In the genomic region with DNA sequence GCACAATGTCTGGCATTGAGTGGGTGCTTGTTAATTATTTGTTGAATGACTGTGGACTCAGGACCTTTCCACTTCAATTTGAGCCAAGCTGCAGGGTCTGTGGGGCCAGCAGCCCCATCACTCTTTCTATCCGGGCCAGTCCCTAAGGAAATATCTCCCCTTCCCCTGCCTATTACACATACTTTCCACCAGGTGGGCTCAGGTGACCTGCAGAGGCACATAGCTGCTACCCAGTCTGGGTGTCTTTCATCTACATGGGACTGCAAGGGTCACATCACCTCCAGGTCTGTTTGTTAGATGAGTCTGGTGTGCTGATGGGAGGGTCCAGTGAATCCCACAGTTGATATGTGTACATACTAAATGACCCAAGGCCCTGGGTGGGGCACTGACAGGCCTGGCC, we compare ENCODE assay signal across 13 cellular contexts. TPM values are rescaled to one million over a fixed set of nuclear protein-coding genes. Genes with fewer than 3 reads are reported as not detected.
A peak's percentile ranks its signal among the peaks of the same experiment; 100 is the strongest.
DNase-seq lines count a peak whose midpoint lies in the region; ATAC-seq and TF ChIP-seq lines count a peak whose summit lies in the region.
"Had no signal": no experiment of that assay in that cellular context is flagged by ENCODE, and none has a peak within 500 bp of the region (broad histone marks: within the 10 kb centered on the region; RNA-seq: fewer than 3 reads in every experiment).

No MANE protein-coding gene starts in this region.

- DNase-seq in SK-N-SH (peak; percentile 42), PC-3 (no peak), fibroblast of mammary gland (ENCODE audit: low read depth) (no peak), smooth muscle cell (lab: John Stamatoyannopoulos, UW; ENCODE audit: unreplicated experiment) (no peak), left colon (no peak), SK-N-DZ (ENCODE audit: low spot score) (no peak)
- DNase-seq: amygdala, mucosa of descending colon, NCI-H1092 had no signal

- H3K27ac ChIP-seq in SK-N-SH (ENCODE audit: low read depth in 2 of 2, low read length in 1 of 2) (no peak overlapping the region), PC-3 (ENCODE audit: low read length) (no peak overlapping the region), smooth muscle cell (ENCODE audit: low read depth) (no peak overlapping the region)
- H3K27ac ChIP-seq: parathyroid adenoma had no signal

- H3K4me2 ChIP-seq in SK-N-SH, result no peak overlapping the region
- no peak overlapping the region for H3K4me2 ChIP-seq in PC-3 (ENCODE audit: low read length)
- no peak overlapping the region for H3K4me2 ChIP-seq in smooth muscle cell

- H4K20me1 ChIP-seq in SK-N-SH (ENCODE audit: insufficient read depth), result no peaks in the 10 kb centered on the region
- H4K20me1 ChIP-seq in PC-3 (ENCODE audit: low read length), result no peaks in the 10 kb centered on the region
- peaks cover 4% of the 10 kb centered on the region for H4K20me1 ChIP-seq in smooth muscle cell (ENCODE audit: low read depth)

- TF ChIP-seq CTCF in SK-N-SH (IDR thresholded peaks at IDR 0.05) (peak; percentile 26), PC-3 (conservative IDR thresholded peaks at IDR 0.05; ENCODE audit: low read depth, low read length) (peak; percentile 53), fibroblast of mammary gland (conservative IDR thresholded peaks at IDR 0.05; ENCODE audit: control insufficient read depth, insufficient read depth, low read depth, low read length) (peak; percentile 5), smooth muscle cell (IDR thresholded peaks at IDR 0.05; ENCODE audit: borderline replicate concordance, insufficient read depth, poor library complexity, severe bottlenecking) (peak; percentile 30)

- H3K79me2 ChIP-seq in SK-N-SH (ENCODE audit: insufficient read depth), result no peaks in the 10 kb centered on the region
- no peaks in the 10 kb centered on the region for H3K79me2 ChIP-seq in PC-3 (ENCODE audit: low read length)
- H3K79me2 ChIP-seq in smooth muscle cell (ENCODE audit: low read depth), result no peaks in the 10 kb centered on the region
- H3K79me2 ChIP-seq: parathyroid adenoma had no signal

- H3K4me1 ChIP-seq in SK-N-SH (ENCODE audit: control insufficient read depth in 1 of 2, insufficient read depth in 2 of 2, low read depth in 1 of 2, low read length in 1 of 2) (peaks cover 0 to 12% of the 10 kb centered on the region in 2 experiments; a peak in 1 of 4 replicates), PC-3 (ENCODE audit: insufficient read depth, low read length) (no peaks in the 10 kb centered on the region), smooth muscle cell (ENCODE audit: low read depth) (no peaks in the 10 kb centered on the region)

- H3K9me3 ChIP-seq in SK-N-SH (no peaks in the 10 kb centered on the region), PC-3 (ENCODE audit: low read length) (no peaks in the 10 kb centered on the region), smooth muscle cell (replicated peaks; ENCODE audit: low read depth) (no peaks in the 10 kb centered on the region)
- H3K9me3 ChIP-seq: mucosa of descending colon had no signal

- TF ChIP-seq RAD21 in SK-N-SH (IDR thresholded peaks at IDR 0.05; ENCODE audit: low read length), result no peak

- no TSS peak for BruUV-seq in PC-3 (replicated peaks; lab: Mats Ljungman, UMichigan)

- POLR2A ChIA-PET in SK-N-SH (lab: Yijun Ruan, JAX) (no interaction called here), PC-3 (lab: Charles Lee; ENCODE audit: unreplicated experiment) (no interaction called here)

- no peak for ATAC-seq in SK-N-SH treated with all-trans-retinoic acid at 6 μM for 48 hours
- ATAC-seq in PC-3, result peak; percentile 51; the same call in 1 of the 2 replicates
- ATAC-seq in HG02973 (IDR thresholded peaks at IDR 0.05; ENCODE audit: unreplicated experiment), result no peak
- no peak for ATAC-seq in left colon
- ATAC-seq: mucosa of descending colon, Right ventricle myocardium inferior had no signal

- no peak for TF ChIP-seq EP300 in SK-N-SH (IDR thresholded peaks at IDR 0.05; ENCODE audit: borderline replicate concordance in 1 of 2, low read depth in 1 of 2, low read length in 1 of 2)

- no peaks in the 10 kb centered on the region for H3K27me3 ChIP-seq in SK-N-SH (ENCODE audit: insufficient read depth)
- no peaks in the 10 kb centered on the region for H3K27me3 ChIP-seq in PC-3 (ENCODE audit: low read length)
- no peaks in the 10 kb centered on the region for H3K27me3 ChIP-seq in smooth muscle cell (ENCODE audit: low read depth)

- WGBS in SK-N-SH (ENCODE audit: low lambda C conversion rate), result 67% methylated on average over 1 of the region's 1 CpG
- 75% methylated on average over 1 of the region's 1 CpG for WGBS in smooth muscle cell (ENCODE audit: low lambda C conversion rate)

- H2AFZ ChIP-seq in SK-N-SH (ENCODE audit: low read depth) (no peak overlapping the region), PC-3 (ENCODE audit: low read length) (no peak overlapping the region), smooth muscle cell (ENCODE audit: low read depth) (no peak overlapping the region)
- H2AFZ ChIP-seq: parathyroid adenoma had no signal

- H3K9ac ChIP-seq in SK-N-SH, result no peak overlapping the region
- no peak overlapping the region for H3K9ac ChIP-seq in PC-3 (ENCODE audit: low read length)
- no peak overlapping the region for H3K9ac ChIP-seq in smooth muscle cell (ENCODE audit: low read depth)
- H3K9ac ChIP-seq: parathyroid adenoma had no signal

- H3F3A ChIP-seq in SK-N-SH (replicated peaks; ENCODE audit: insufficient read depth) (no peaks in the 10 kb centered on the region), PC-3 (ENCODE audit: low read length, unreplicated experiment) (no peaks in the 10 kb centered on the region), smooth muscle cell (ENCODE audit: low read depth) (no peaks in the 10 kb centered on the region)

- H3K4me3 ChIP-seq in SK-N-SH (ENCODE audit: low read depth in 2 of 2, low read length in 1 of 2) (no peak overlapping the region), PC-3 (ENCODE audit: low read length) (no peak overlapping the region), fibroblast of mammary gland (ENCODE audit: control insufficient read depth, low read depth, low read length) (no peak overlapping the region), smooth muscle cell (no peak overlapping the region)
- H3K4me3 ChIP-seq: mucosa of descending colon had no signal

- intact Hi-C loops in PC-3 (cut with micrococcal nuclease) (no loop called here), left colon (cut with DNase I, micrococcal nuclease) (no loop called here)

- CTCF ChIA-PET in SK-N-SH (lab: Yijun Ruan, JAX), result interaction anchor here (1.1 kb wide), 2 partner anchors 19 to 83 kb away, joined by 3 to 4 read pairs; no protein-coding TSS in a partner anchor
- CTCF ChIA-PET in PC-3 (lab: Charles Lee), result no interaction called here

- no peaks in the 10 kb centered on the region for H3K9me2 ChIP-seq in SK-N-SH
- H3K9me2 ChIP-seq in PC-3 (replicated peaks; ENCODE audit: low read length), result no peaks in the 10 kb centered on the region

- H3K36me3 ChIP-seq in SK-N-SH (replicated peaks in 1 of 2; ENCODE audit: control insufficient read depth in 1 of 2, insufficient read depth in 2 of 2, low read length in 1 of 2) (peaks cover 0 to 29% of the 10 kb centered on the region in 2 experiments), PC-3 (ENCODE audit: low read depth, low read length) (peaks cover 30% of the 10 kb centered on the region), smooth muscle cell (ENCODE audit: low read depth) (no peaks in the 10 kb centered on the region)

TF ChIP-seq in SK-N-SH, 30 proteins besides CTCF, POLR2A, EP300 and RAD21 (continues in another document):
- TF ChIP-seq NFIC (IDR thresholded peaks at IDR 0.05; ENCODE audit: borderline replicate concordance) (no peak), TAF1 (IDR thresholded peaks at IDR 0.05; ENCODE audit: borderline replicate concordance, low read depth, low read length) (no peak), PBX3 (IDR thresholded peaks at IDR 0.05) (no peak)

TF ChIP-seq in SK-N-SH treated with all-trans-retinoic acid at 6 μM for 48 hours, 23 proteins besides CTCF, POLR2A, EP300 and RAD21 (continues in another document):
- TF ChIP-seq, protein P1, sequence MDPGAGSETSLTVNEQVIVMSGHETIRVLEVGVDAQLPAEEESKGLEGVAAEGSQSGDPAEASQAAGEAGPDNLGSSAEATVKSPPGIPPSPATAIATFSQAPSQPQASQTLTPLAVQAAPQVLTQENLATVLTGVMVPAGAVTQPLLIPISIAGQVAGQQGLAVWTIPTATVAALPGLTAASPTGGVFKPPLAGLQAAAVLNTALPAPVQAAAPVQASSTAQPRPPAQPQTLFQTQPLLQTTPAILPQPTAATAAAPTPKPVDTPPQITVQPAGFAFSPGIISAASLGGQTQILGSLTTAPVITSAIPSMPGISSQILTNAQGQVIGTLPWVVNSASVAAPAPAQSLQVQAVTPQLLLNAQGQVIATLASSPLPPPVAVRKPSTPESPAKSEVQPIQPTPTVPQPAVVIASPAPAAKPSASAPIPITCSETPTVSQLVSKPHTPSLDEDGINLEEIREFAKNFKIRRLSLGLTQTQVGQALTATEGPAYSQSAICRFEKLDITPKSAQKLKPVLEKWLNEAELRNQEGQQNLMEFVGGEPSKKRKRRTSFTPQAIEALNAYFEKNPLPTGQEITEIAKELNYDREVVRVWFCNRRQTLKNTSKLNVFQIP (CRISPR knock-in tag; IDR thresholded peaks at IDR 0.05; ENCODE audit: borderline replicate concordance, low read depth), result no peak
- TF ChIP-seq ZFP30 (CRISPR knock-in tag; IDR thresholded peaks at IDR 0.05), result no peak

RNA-seq across cellular contexts. Expression of gene KDM4A, which starts 59.6 kb away (rescaled TPM):
- polyA plus RNA-seq in SK-N-SH (2012; rRNA removed) (21.4 and 27.7 TPM in 2 replicates), smooth muscle cell (17.8 and 20.6 TPM in 2 replicates)
- 22.2 and 23.4 TPM in 2 replicates for polyA plus RNA-seq in SK-N-SH (2012; cell fraction: cytosol; rRNA removed)
- polyA plus RNA-seq in SK-N-SH (2012; cell fraction: nucleus; rRNA removed), result 23.2 and 33.8 TPM in 2 replicates
- total RNA-seq in PC-3 (2014; rRNA removed) (23.2 and 27.8 TPM in 2 replicates), smooth muscle cell (19.3 and 24.5 TPM in 2 replicates), left colon (10 to 100 TPM; 55.2 to 57.9 TPM)
- polyA plus RNA-seq in SK-N-DZ (2014; cell fraction: cytosol; rRNA removed), result 20.0 and 21.2 TPM in 2 replicates
- polyA plus RNA-seq in SK-N-DZ (2014; cell fraction: nucleus; rRNA removed), result 10.5 and 11.4 TPM in 2 replicates

RNA-seq across cellular contexts. Expression of gene PTPRF, which starts 59.7 kb away (rescaled TPM):
- polyA plus RNA-seq in SK-N-SH (2012; rRNA removed), result 67.6 and 72.7 TPM in 2 replicates
- polyA plus RNA-seq in SK-N-SH (2012; cell fraction: cytosol; rRNA removed), result 36.8 and 50.6 TPM in 2 replicates
- polyA plus RNA-seq in SK-N-SH (2012; cell fraction: nucleus; rRNA removed), result 97.5 and 115 TPM in 2 replicates
- total RNA-seq in PC-3 (2014; rRNA removed), result 67.4 and 100 TPM in 2 replicates
- total RNA-seq in smooth muscle cell, result 51.5 and 71.0 TPM in 2 replicates
- 39.9 and 69.9 TPM in 2 replicates for polyA plus RNA-seq in smooth muscle cell
- 100 to 1,000 TPM; 514 to 671 TPM for total RNA-seq in left colon
- polyA plus RNA-seq in SK-N-DZ (2014; cell fraction: cytosol; rRNA removed), result 22.6 and 33.7 TPM in 2 replicates
- polyA plus RNA-seq in SK-N-DZ (2014; cell fraction: nucleus; rRNA removed), result 27.5 and 42.1 TPM in 2 replicates
